Comparison of ENCODE assay signal across 8 cellular contexts in the genomic region with DNA sequence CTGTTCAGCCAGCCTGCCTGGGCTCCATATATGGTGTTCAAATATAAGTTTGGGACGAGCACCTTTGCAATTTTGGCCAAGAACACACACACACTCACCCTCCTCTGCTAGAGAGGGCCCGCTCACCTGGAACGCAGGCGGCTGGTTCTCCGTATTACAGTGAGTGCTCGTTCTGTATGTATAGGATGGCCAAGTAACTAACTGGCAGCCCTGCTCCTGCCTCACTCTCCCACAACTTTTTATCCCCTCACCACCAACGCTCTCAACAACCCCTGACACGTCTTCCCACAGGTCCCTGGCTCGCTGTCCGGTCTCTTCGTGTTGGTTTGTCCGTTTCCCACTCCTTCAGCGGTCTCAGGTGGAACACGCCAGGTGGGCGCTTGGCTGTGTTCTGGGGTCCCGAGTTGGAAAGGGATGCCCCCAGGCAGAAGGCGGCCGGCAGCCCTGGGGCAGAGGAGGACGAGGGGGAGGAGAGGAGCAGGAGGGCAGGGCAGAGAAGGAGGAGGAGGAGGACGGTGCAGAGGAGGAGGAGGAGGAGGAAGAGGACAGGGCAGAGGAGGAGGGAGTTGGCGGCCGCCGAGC. TPM values are rescaled to one million over a fixed set of nuclear protein-coding genes. Genes with fewer than 3 reads are reported as not detected.
A peak's percentile ranks its signal among the peaks of the same experiment; 100 is the strongest.
DNase-seq lines count a peak whose midpoint lies in the region; ATAC-seq and TF ChIP-seq lines count a peak whose summit lies in the region.

No MANE protein-coding gene starts in this region.

- no peak overlapping the region for H3K27ac ChIP-seq in WERI-Rb-1
- peak overlapping the region; percentile 99 for H3K27ac ChIP-seq in rectal smooth muscle tissue (ENCODE audit: low read depth, low read length)

- H3K27ac Mint-ChIP-seq in glutamatergic neuron (ENCODE audit: unreplicated experiment): no peak overlapping the region

- no peaks in the 10 kb centered on the region for H3K9me3 Mint-ChIP-seq in glutamatergic neuron (ENCODE audit: unreplicated experiment)

- ATAC-seq in activated CD4-positive, CD25-positive, alpha-beta regulatory T cell treated with anti-CD3 and anti-CD28 coated beads, Interleukin-2, amount 50 U/mL, for 24 hours: no peak
- no peak for ATAC-seq in GM19467 (IDR thresholded peaks at IDR 0.05; ENCODE audit: unreplicated experiment)

- peak overlapping the region; percentile 66 for H3K9ac ChIP-seq in rectal smooth muscle tissue (ENCODE audit: low read length)

- peak overlapping the region; percentile 69; the same call in 1 of the 2 replicates for H3K4me3 ChIP-seq in GM12865 (ENCODE audit: low read depth, low read length)
- peak overlapping the region; percentile 78 for H3K4me3 ChIP-seq in WERI-Rb-1 (ENCODE audit: low read depth, low read length)
- H3K4me3 ChIP-seq in rectal smooth muscle tissue (ENCODE audit: low read length): peak overlapping the region; percentile 87

- H3K27me3 Mint-ChIP-seq in glutamatergic neuron (ENCODE audit: unreplicated experiment): peaks cover 6% of the 10 kb centered on the region

- H3K36me3 Mint-ChIP-seq in glutamatergic neuron (ENCODE audit: unreplicated experiment): no peaks in the 10 kb centered on the region

- no peaks in the 10 kb centered on the region for H3K9me3 ChIP-seq in WERI-Rb-1 (ENCODE audit: severe bottlenecking)

- H3K27me3 ChIP-seq in WERI-Rb-1 (ENCODE audit: insufficient read depth, low read depth, severe bottlenecking) (no peaks in the 10 kb centered on the region), rectal smooth muscle tissue (ENCODE audit: control insufficient read depth, insufficient read depth, low read length) (peaks cover 3% of the 10 kb centered on the region)

- peak overlapping the region; percentile 71 for H3K4me3 Mint-ChIP-seq in glutamatergic neuron (ENCODE audit: unreplicated experiment)

- DNase-seq in GM12865 (ENCODE audit: low read depth): no peak
- no peak for DNase-seq in WERI-Rb-1
- DNase-seq in glutamatergic neuron: peak; percentile 14
- DNase-seq in GM13976 (ENCODE audit: low spot score): no peak
- no peak for DNase-seq in glomerular visceral epithelial cell (ENCODE audit: extremely low spot score)

- H3K36me3 ChIP-seq in WERI-Rb-1 (peaks cover 4% of the 10 kb centered on the region; the same call in 1 of the 2 replicates), rectal smooth muscle tissue (ENCODE audit: control insufficient read depth, insufficient read depth, low read length) (no peaks in the 10 kb centered on the region)

- H3K4me1 ChIP-seq in rectal smooth muscle tissue (ENCODE audit: control insufficient read depth, insufficient read depth, low read length): no peaks in the 10 kb centered on the region

- H3K4me1 Mint-ChIP-seq in glutamatergic neuron (ENCODE audit: low read depth, unreplicated experiment): no peaks in the 10 kb centered on the region

- TF ChIP-seq CTCF in GM12865 (IDR thresholded peaks at IDR 0.05; ENCODE audit: insufficient read depth, low read depth, low read length, missing control alignments) (no peak), WERI-Rb-1 (IDR thresholded peaks at IDR 0.05; ENCODE audit: low read depth, low read length) (no peak), glutamatergic neuron (IDR thresholded peaks at IDR 0.05; ENCODE audit: partially characterized antibody, unreplicated experiment) (no peak), GM13976 (IDR thresholded peaks at IDR 0.05; ENCODE audit: borderline replicate concordance, control extremely low read depth, extremely low read depth, insufficient read depth, missing control alignments) (no peak)

- in situ Hi-C loops in GM13976 (cut with MboI; ENCODE audit: low sequenced_read_pairs, unreplicated experiment): no loop called here

RNA-seq across cellular contexts. Expression of a gene that starts 0.4 kb away (rescaled TPM):
- total RNA-seq in glutamatergic neuron (ENCODE audit: unreplicated experiment): 1.6 TPM
